Comparison of ENCODE assay signal across 26 cellular contexts in the genomic region with DNA sequence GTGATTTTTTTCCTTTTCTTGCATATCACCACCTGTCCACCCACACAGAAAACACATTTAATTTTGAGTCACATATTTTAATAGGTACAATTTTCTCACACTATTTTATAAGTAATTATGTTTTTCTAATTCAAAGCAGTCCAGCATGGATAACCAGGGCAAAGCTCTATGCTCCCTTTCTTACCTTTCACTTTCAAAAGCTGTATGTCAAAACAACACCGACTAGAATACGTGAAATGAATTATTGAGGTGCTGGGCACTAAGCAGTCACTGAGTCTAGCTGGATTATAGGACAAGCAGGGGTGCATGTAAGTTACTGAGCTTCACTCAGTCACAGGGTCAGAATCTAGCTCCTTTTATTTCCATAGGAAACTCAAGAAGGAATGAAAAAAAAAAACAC.
"Had no signal": no experiment of that assay in that cellular context is flagged by ENCODE, and none has a peak within 500 bp of the region (broad histone marks: within the 10 kb centered on the region; RNA-seq: fewer than 3 reads in every experiment).

No MANE protein-coding gene starts in this region.

- H3K4me3 ChIP-seq: coronary artery, esophagus squamous epithelium, mucosa of descending colon, pancreas, smooth muscle cell, suprapubic skin, transverse colon, upper lobe of right lung, vagina had no signal

- DNase-seq: dermis blood vessel endothelial cell; effector memory CD4-positive, alpha-beta T cell; erythroblast; esophagus squamous epithelium; foreskin melanocyte; head of caudate nucleus; mesenchymal stem cell; mucosa of descending colon; naive B cell; pancreas; stimulated activated CD4-positive, alpha-beta T cell treated with anti-CD3 and anti-CD28 coated beads, Interleukin-12 subunit alpha, Interleukin-12 subunit beta, amount 100 ng/mL, for 4 hours; stimulated activated CD4-positive, alpha-beta T cell treated with anti-CD3 and anti-CD28 coated beads, Interleukin-1b, Interleukin-23, amount 100 ng/mL, for 48 hours; stimulated activated CD4-positive, alpha-beta T cell treated with anti-CD3 and anti-CD28 coated beads, Interleukin-4, amount 100 ng/mL, for 1 hour; stimulated activated CD8-positive, alpha-beta memory T cell treated with anti-CD3 and anti-CD28 coated beads, Interleukin-4, amount 100 ng/mL, for 48 hours; stimulated activated naive CD4-positive, alpha-beta T cell; stimulated activated naive CD8-positive, alpha-beta T cell treated with anti-CD3 and anti-CD28 coated beads, Interleukin-15, amount 100 ng/mL, for 72 hours; transverse colon; upper lobe of right lung had no signal

- H3K27me3 ChIP-seq: esophagus squamous epithelium, neutrophil, pancreas, suprapubic skin, transverse colon, upper lobe of right lung, vagina had no signal

- ATAC-seq: left lobe of liver; mucosa of descending colon; natural killer cell treated with Interleukin-12 subunit alpha and Interleukin-12 subunit beta and Interleukin-15 and Interleukin-18, amount 100 ng/mL, for 72 hours; pancreas; sciatic nerve; stimulated activated naive CD8-positive, alpha-beta T cell treated with anti-CD3 and anti-CD28 coated beads, Interleukin-15, amount 100 ng/mL, for 72 hours; upper lobe of right lung had no signal

- H3K9me3 ChIP-seq: esophagus squamous epithelium, mucosa of descending colon, neutrophil, pancreas, suprapubic skin, transverse colon, upper lobe of right lung, vagina had no signal

- H3K36me3 ChIP-seq: esophagus squamous epithelium, neutrophil, pancreas, suprapubic skin, transverse colon, upper lobe of right lung, vagina had no signal

- H3K4me2 ChIP-seq: smooth muscle cell had no signal

- H3K27ac ChIP-seq: coronary artery, esophagus squamous epithelium, neutrophil, pancreas, suprapubic skin, transverse colon, upper lobe of right lung, vagina had no signal

- H3K4me1 ChIP-seq: esophagus squamous epithelium, pancreas, suprapubic skin, upper lobe of right lung, vagina had no signal
